ENCODE assay signal across 9 cellular contexts in genomic region chr22:26610072-26610958, GRCh38. TPM values are rescaled to one million over a fixed set of nuclear protein-coding genes. Genes with fewer than 3 reads are reported as not detected.
A peak's percentile ranks its signal among the peaks of the same experiment; 100 is the strongest.
DNase-seq lines count a peak whose midpoint lies in the region; ATAC-seq and TF ChIP-seq lines count a peak whose summit lies in the region.
"Had no signal": no experiment of that assay in that cellular context is flagged by ENCODE, and none has a peak within 500 bp of the region (broad histone marks: within the 10 kb centered on the region; RNA-seq: fewer than 3 reads in every experiment).

No MANE protein-coding gene starts in this region.

- in situ Hi-C loops in GM13976 (cut with MboI; ENCODE audit: low sequenced_read_pairs, unreplicated experiment) (no loop called here), IMR-90 (cut with MboI; ENCODE audit: low sequenced_read_pairs) (no loop called here)

- BruUV-seq in IMR-90 (replicated peaks; lab: Mats Ljungman, UMichigan) = no TSS peak

- H4K20me1 ChIP-seq in IMR-90 (ENCODE audit: insufficient read depth, low read length) = no peaks in the 10 kb centered on the region

- H2BK20ac ChIP-seq in IMR-90 (ENCODE audit: low read depth, low read length) = peak overlapping the region; percentile 99

- no peak overlapping the region for H3K56ac ChIP-seq in IMR-90 (ENCODE audit: extremely low read depth, insufficient read depth, low read length)

- H2AFZ ChIP-seq in IMR-90 (replicated peaks; ENCODE audit: low read length, poor library complexity) = peak overlapping the region; percentile 84

- peak overlapping the region; percentile 92 to 98 for H4K8ac ChIP-seq in IMR-90 (ENCODE audit: low read depth in 2 of 2, low read length in 2 of 2)

- H3K4me3 ChIP-seq in IMR-90 (ENCODE audit: insufficient read depth, low read depth, low read length) (no peak overlapping the region), esophagus squamous epithelium (no peak overlapping the region)

- H3K23ac ChIP-seq in IMR-90 (ENCODE audit: low read depth, low read length) = peak overlapping the region; percentile 95

- H2AK5ac ChIP-seq in IMR-90 (ENCODE audit: low read depth, low read length) = peak overlapping the region; percentile 99

- peak; percentile 89 for DNase-seq in GM13976 (ENCODE audit: low spot score)
- DNase-seq in IMR-90 = peak; percentile 96
- DNase-seq in activated T-helper 1 cell treated with anti-CD3 and anti-CD28 coated beads, Interleukin-12 subunit alpha, Interleukin-12 subunit beta, Interleukin-2, Interleukin-4 antibody, amounts not matched to agents 30 ng/mL and 10 ng/mL and 1 ng/mL, durations not matched to agents 14 hours and 24 hours and 36 hours (ENCODE audit: low spot score) = peak; percentile 54
- no peak for DNase-seq in memory B cell (ENCODE audit: low spot score in 2 of 2)
- DNase-seq in esophagus squamous epithelium (lab: John Stamatoyannopoulos, UW) = no peak
- DNase-seq in DMS 273 (lab: John Stamatoyannopoulos, UW; ENCODE audit: unreplicated experiment) = no peak
- DNase-seq in type B pancreatic cell (ENCODE audit: extremely low spot score, unreplicated experiment) = no peak
- DNase-seq: naive B cell had no signal

- H3K27me3 Mint-ChIP-seq in activated T-helper 1 cell treated with anti-CD3 and anti-CD28 coated beads, Interleukin-12 subunit alpha, Interleukin-12 subunit beta, Interleukin-2, Interleukin-4 antibody, amounts not matched to agents 30 ng/mL and 10 ng/mL and 1 ng/mL, durations not matched to agents 14 hours and 24 hours and 36 hours (ENCODE audit: insufficient read depth) = peaks cover 21% of the 10 kb centered on the region
- H3K27me3 Mint-ChIP-seq in memory B cell = no peaks in the 10 kb centered on the region
- peaks cover 41% of the 10 kb centered on the region for H3K27me3 Mint-ChIP-seq in type B pancreatic cell

- TF ChIP-seq POLR2A in IMR-90 (IDR thresholded peaks at IDR 0.05; ENCODE audit: low read depth, low read length) = no peak
- TF ChIP-seq POLR2A in esophagus squamous epithelium (IDR thresholded peaks at IDR 0.05) = no peak

- CTCF ChIA-PET in IMR-90 (lab: Yijun Ruan, JAX) = interaction anchor here (0.7 kb wide), 1 partner anchor 108 kb away, joined by 3 read pairs; no protein-coding TSS in a partner anchor

- H4K5ac ChIP-seq in IMR-90 (ENCODE audit: low read depth, low read length) = peak overlapping the region; percentile 76

- peak overlapping the region; percentile 54; the same call in 1 of the 2 replicates for H3K4me2 ChIP-seq in IMR-90 (ENCODE audit: low read depth, low read length)

- dilution Hi-C loops in IMR-90 (cut with HindIII; ENCODE audit: low sequenced_read_pairs, unreplicated experiment) = no loop called here

- peaks cover 14% of the 10 kb centered on the region for H3K9me1 ChIP-seq in IMR-90 (ENCODE audit: insufficient read depth, low read length)

- peaks cover 8% of the 10 kb centered on the region for H3K27me3 ChIP-seq in IMR-90 (ENCODE audit: control insufficient read depth, insufficient read depth, low read length)
- H3K27me3 ChIP-seq in esophagus squamous epithelium = peaks cover 0 to 34% (median 2%) of the 10 kb centered on the region in 4 donors

- H3K9ac ChIP-seq in IMR-90 (ENCODE audit: low read depth, low read length) = 0 out of 2 replicates have a peak overlapping the region, but pooled peaks have one; percentile 32

- no peaks in the 10 kb centered on the region for H3K9me3 Mint-ChIP-seq in activated T-helper 1 cell treated with anti-CD3 and anti-CD28 coated beads, Interleukin-12 subunit alpha, Interleukin-12 subunit beta, Interleukin-2, Interleukin-4 antibody, amounts not matched to agents 30 ng/mL and 10 ng/mL and 1 ng/mL, durations not matched to agents 14 hours and 24 hours and 36 hours
- H3K9me3 Mint-ChIP-seq in memory B cell = no peaks in the 10 kb centered on the region
- H3K9me3 Mint-ChIP-seq in type B pancreatic cell = no peaks in the 10 kb centered on the region
- H3K9me3 Mint-ChIP-seq: naive B cell had no signal

- H3K36me3 Mint-ChIP-seq in activated T-helper 1 cell treated with anti-CD3 and anti-CD28 coated beads, Interleukin-12 subunit alpha, Interleukin-12 subunit beta, Interleukin-2, Interleukin-4 antibody, amounts not matched to agents 30 ng/mL and 10 ng/mL and 1 ng/mL, durations not matched to agents 14 hours and 24 hours and 36 hours (ENCODE audit: low read depth) = no peaks in the 10 kb centered on the region
- H3K36me3 Mint-ChIP-seq in memory B cell (no peaks in the 10 kb centered on the region), type B pancreatic cell (no peaks in the 10 kb centered on the region)
- H3K36me3 Mint-ChIP-seq: naive B cell had no signal

- H3K4me3 Mint-ChIP-seq in activated T-helper 1 cell treated with anti-CD3 and anti-CD28 coated beads, Interleukin-12 subunit alpha, Interleukin-12 subunit beta, Interleukin-2, Interleukin-4 antibody, amounts not matched to agents 30 ng/mL and 10 ng/mL and 1 ng/mL, durations not matched to agents 14 hours and 24 hours and 36 hours = peak overlapping the region; percentile 53
- H3K4me3 Mint-ChIP-seq in memory B cell = no peak overlapping the region
- H3K4me3 Mint-ChIP-seq in type B pancreatic cell = no peak overlapping the region

- H3K9me3 ChIP-seq in IMR-90 (ENCODE audit: control insufficient read depth, insufficient read depth, low read length) = no peaks in the 10 kb centered on the region
- no peaks in the 10 kb centered on the region for H3K9me3 ChIP-seq in esophagus squamous epithelium

- peaks cover 32% of the 10 kb centered on the region for H3K4me1 Mint-ChIP-seq in activated T-helper 1 cell treated with anti-CD3 and anti-CD28 coated beads, Interleukin-12 subunit alpha, Interleukin-12 subunit beta, Interleukin-2, Interleukin-4 antibody, amounts not matched to agents 30 ng/mL and 10 ng/mL and 1 ng/mL, durations not matched to agents 14 hours and 24 hours and 36 hours (ENCODE audit: low read depth)
- peaks cover 19% of the 10 kb centered on the region for H3K4me1 Mint-ChIP-seq in memory B cell
- peaks cover 7% of the 10 kb centered on the region for H3K4me1 Mint-ChIP-seq in type B pancreatic cell (ENCODE audit: unreplicated experiment)

- peaks cover 0 to 5% of the 10 kb centered on the region in 2 experiments; a peak in 1 of 4 replicates for H3K79me1 ChIP-seq in IMR-90 (ENCODE audit: low read depth in 1 of 2, low read length in 2 of 2)

- intact Hi-C loops in IMR-90 (cut with micrococcal nuclease) (no loop called here), esophagus squamous epithelium (cut with DNase I) (no loop called here)
- intact Hi-C loops in activated T-helper 1 cell treated with anti-CD3 and anti-CD28 coated beads, Interleukin-12 subunit alpha, Interleukin-12 subunit beta, Interleukin-2, Interleukin-4 antibody, amounts not matched to agents 30 ng/mL and 10 ng/mL and 1 ng/mL, durations not matched to agents 14 hours and 24 hours and 36 hours (cut with micrococcal nuclease) = loop anchor here (1.0 kb wide), 1 partner anchor 20 kb away; the partner anchor contains the start of gene TPST2

- peak overlapping the region; percentile 83 for H2BK5ac ChIP-seq in IMR-90 (ENCODE audit: low read depth, low read length, poor library complexity, severe bottlenecking)

- TF ChIP-seq CTCF in GM13976 (IDR thresholded peaks at IDR 0.05; ENCODE audit: borderline replicate concordance, control extremely low read depth, extremely low read depth, insufficient read depth, missing control alignments) (no peak), IMR-90 (conservative IDR thresholded peaks at IDR 0.05; ENCODE audit: low read depth, low read length) (no peak), esophagus squamous epithelium (IDR thresholded peaks at IDR 0.05) (no peak), type B pancreatic cell (conservative IDR thresholded peaks at IDR 0.05) (no peak)

- H4K91ac ChIP-seq in IMR-90 (ENCODE audit: insufficient read depth, low read depth, low read length) = peak overlapping the region; percentile 93

- H3K4me1 ChIP-seq in IMR-90 (ENCODE audit: control insufficient read depth, insufficient read depth, low read length) = peaks cover 8% of the 10 kb centered on the region
- no peaks in the 10 kb centered on the region for H3K4me1 ChIP-seq in esophagus squamous epithelium

- ATAC-seq in GM21576 (IDR thresholded peaks at IDR 0.05; ENCODE audit: unreplicated experiment) = peak; percentile 80
- ATAC-seq in IMR-90 (ENCODE audit: low read depth) = peak; percentile 94
- ATAC-seq in memory B cell (ENCODE audit: low read depth) = peak; percentile 16

- H3K27ac ChIP-seq in IMR-90 (ENCODE audit: insufficient read depth, low read length) = peak overlapping the region; percentile 75
- peak overlapping the region in 1 of 4 donors; percentile 14 for H3K27ac ChIP-seq in esophagus squamous epithelium

- H2AK9ac ChIP-seq in IMR-90 (replicated peaks; ENCODE audit: low read depth, low read length, poor library complexity) = peak overlapping the region; percentile 88

- peak overlapping the region; percentile 85 for H3K18ac ChIP-seq in IMR-90 (ENCODE audit: low read depth, low read length)

- TF ChIP-seq RAD21 in IMR-90 (IDR thresholded peaks at IDR 0.05; ENCODE audit: low read length) = no peak

- peak overlapping the region; percentile 99 for H2BK120ac ChIP-seq in IMR-90 (ENCODE audit: low read depth, low read length)

- peak overlapping the region; percentile 92 for H3K27ac Mint-ChIP-seq in activated T-helper 1 cell treated with anti-CD3 and anti-CD28 coated beads, Interleukin-12 subunit alpha, Interleukin-12 subunit beta, Interleukin-2, Interleukin-4 antibody, amounts not matched to agents 30 ng/mL and 10 ng/mL and 1 ng/mL, durations not matched to agents 14 hours and 24 hours and 36 hours
- H3K27ac Mint-ChIP-seq in memory B cell (no peak overlapping the region), type B pancreatic cell (no peak overlapping the region)

- H3K4ac ChIP-seq in IMR-90 (ENCODE audit: low read depth, low read length) = peak overlapping the region; percentile 98

- POLR2A ChIA-PET in IMR-90 (lab: Charles Lee; ENCODE audit: unreplicated experiment) = no interaction called here

- H3K36me3 ChIP-seq in IMR-90 (ENCODE audit: control insufficient read depth, insufficient read depth, low read length) = no peaks in the 10 kb centered on the region
- H3K36me3 ChIP-seq in esophagus squamous epithelium = no peaks in the 10 kb centered on the region

- peak overlapping the region; percentile 100 for H2BK15ac ChIP-seq in IMR-90 (ENCODE audit: low read depth, low read length)

- 30% methylated on average over 2 of the region's 12 CpGs; no CpG with 5 or more reads in 1 of the 2 experiments for WGBS in IMR-90 (ENCODE audit: extremely low coverage in 2 of 2, insufficient read length in 1 of 2), 2 experiments
- 42 to 49% methylated on average over 10 of the region's 12 CpGs for WGBS in esophagus squamous epithelium, 2 donors

- H3K14ac ChIP-seq in IMR-90 (replicated peaks; ENCODE audit: low read depth, low read length) = peak overlapping the region; percentile 93

RNA-seq across cellular contexts. Expression of gene CRYBB1, which starts 7.5 kb away (rescaled TPM):
- total RNA-seq in IMR-90 (2012; rRNA removed) = not detected in 2 replicates
- not detected in 2 replicates for polyA plus RNA-seq in IMR-90 (2012; rRNA removed)
- not detected in 2 replicates for polyA plus RNA-seq in IMR-90 (2012; cell fraction: cytosol; rRNA removed)
- polyA plus RNA-seq in IMR-90 (2012; cell fraction: nucleus; rRNA removed; ENCODE audit: low replicate concordance) = not detected in 2 replicates
- not detected in 2 replicates for total RNA-seq in activated T-helper 1 cell treated with anti-CD3 and anti-CD28 coated beads, Interleukin-12 subunit alpha, Interleukin-12 subunit beta, Interleukin-2, Interleukin-4 antibody, amounts not matched to agents 30 ng/mL and 10 ng/mL and 1 ng/mL, durations not matched to agents 14 hours and 24 hours and 36 hours
- under 1 TPM in 1 of 4 donors, not detected in 3; 0.95 TPM for total RNA-seq in esophagus squamous epithelium
- total RNA-seq in type B pancreatic cell (ENCODE audit: low replicate concordance) = 4.6 TPM in 1 of 2 replicates, not detected in the other

RNA-seq across cellular contexts. Expression of gene CRYBA4, which starts 11.4 kb away (rescaled TPM):
- total RNA-seq in IMR-90 (2012; rRNA removed) = not detected in 2 replicates
- not detected in 2 replicates for polyA plus RNA-seq in IMR-90 (2012; rRNA removed)
- polyA plus RNA-seq in IMR-90 (2012; cell fraction: cytosol; rRNA removed) = not detected in 2 replicates
- not detected in 2 replicates for polyA plus RNA-seq in IMR-90 (2012; cell fraction: nucleus; rRNA removed; ENCODE audit: low replicate concordance)
- total RNA-seq in activated T-helper 1 cell treated with anti-CD3 and anti-CD28 coated beads, Interleukin-12 subunit alpha, Interleukin-12 subunit beta, Interleukin-2, Interleukin-4 antibody, amounts not matched to agents 30 ng/mL and 10 ng/mL and 1 ng/mL, durations not matched to agents 14 hours and 24 hours and 36 hours = not detected in 2 replicates
- not detected for total RNA-seq in esophagus squamous epithelium
- 1.0 TPM in 1 of 2 replicates, not detected in the other for total RNA-seq in type B pancreatic cell (ENCODE audit: low replicate concordance)

RNA-seq across cellular contexts. Expression of gene TPST2, which starts 20.4 kb away (rescaled TPM):
- total RNA-seq in IMR-90 (2012; rRNA removed) (41.7 and 42.5 TPM in 2 replicates), esophagus squamous epithelium (10 to 100 TPM; 27.2 to 40.6 (median 32.5) TPM), type B pancreatic cell (ENCODE audit: low replicate concordance) (15.7 and 24.3 TPM in 2 replicates)
- polyA plus RNA-seq in IMR-90 (2012; rRNA removed) = 63.6 and 81.1 TPM in 2 replicates
- 84.8 and 101 TPM in 2 replicates for polyA plus RNA-seq in IMR-90 (2012; cell fraction: cytosol; rRNA removed)
- polyA plus RNA-seq in IMR-90 (2012; cell fraction: nucleus; rRNA removed; ENCODE audit: low replicate concordance) = 50.0 and 85.2 TPM in 2 replicates
- total RNA-seq in activated T-helper 1 cell treated with anti-CD3 and anti-CD28 coated beads, Interleukin-12 subunit alpha, Interleukin-12 subunit beta, Interleukin-2, Interleukin-4 antibody, amounts not matched to agents 30 ng/mL and 10 ng/mL and 1 ng/mL, durations not matched to agents 14 hours and 24 hours and 36 hours = 36.1 and 37.0 TPM in 2 replicates

RNA-seq across cellular contexts. Expression of gene MIAT, which starts 47.1 kb away (rescaled TPM):
- total RNA-seq in IMR-90 (2012; rRNA removed) = 0.54 and 1.1 TPM in 2 replicates
- polyA plus RNA-seq in IMR-90 (2012; rRNA removed) = 0.29 and 0.65 TPM in 2 replicates
- polyA plus RNA-seq in IMR-90 (2012; cell fraction: cytosol; rRNA removed) = 0.03 and 0.09 TPM in 2 replicates
- polyA plus RNA-seq in IMR-90 (2012; cell fraction: nucleus; rRNA removed; ENCODE audit: low replicate concordance) = 2.9 and 11.6 TPM in 2 replicates
- 37.9 and 39.8 TPM in 2 replicates for total RNA-seq in activated T-helper 1 cell treated with anti-CD3 and anti-CD28 coated beads, Interleukin-12 subunit alpha, Interleukin-12 subunit beta, Interleukin-2, Interleukin-4 antibody, amounts not matched to agents 30 ng/mL and 10 ng/mL and 1 ng/mL, durations not matched to agents 14 hours and 24 hours and 36 hours
- total RNA-seq in esophagus squamous epithelium = 1 to 10 TPM in 2 of 4 donors, under 1 TPM in 2; 0.50 to 2.4 (median 1.4) TPM
- total RNA-seq in type B pancreatic cell (ENCODE audit: low replicate concordance) = 5.9 and 12.2 TPM in 2 replicates

Comparison
In these comparisons a context has a peak if more than half of its experiments do, and no peak if none do; other contexts are left out.
1. DNase-seq: peak in GM13976 (single experiment), IMR-90 (single experiment) and activated T-helper 1 cell treated with anti-CD3 and anti-CD28 coated beads, Interleukin-12 subunit alpha, Interleukin-12 subunit beta, Interleukin-2, Interleukin-4 antibody, amounts not matched to agents 30 ng/mL and 10 ng/mL and 1 ng/mL, durations not matched to agents 14 hours and 24 hours and 36 hours (single experiment); none in memory B cell (0 of 2), esophagus squamous epithelium (single experiment), DMS 273 (single experiment) and type B pancreatic cell (single experiment).
2. ATAC-seq: peak in every context shown above with its lines; median percentile 94 in IMR-90; 80 in GM21576; 16 in memory B cell.